8 cellular contexts compared by ENCODE assay signal in the genomic region with DNA sequence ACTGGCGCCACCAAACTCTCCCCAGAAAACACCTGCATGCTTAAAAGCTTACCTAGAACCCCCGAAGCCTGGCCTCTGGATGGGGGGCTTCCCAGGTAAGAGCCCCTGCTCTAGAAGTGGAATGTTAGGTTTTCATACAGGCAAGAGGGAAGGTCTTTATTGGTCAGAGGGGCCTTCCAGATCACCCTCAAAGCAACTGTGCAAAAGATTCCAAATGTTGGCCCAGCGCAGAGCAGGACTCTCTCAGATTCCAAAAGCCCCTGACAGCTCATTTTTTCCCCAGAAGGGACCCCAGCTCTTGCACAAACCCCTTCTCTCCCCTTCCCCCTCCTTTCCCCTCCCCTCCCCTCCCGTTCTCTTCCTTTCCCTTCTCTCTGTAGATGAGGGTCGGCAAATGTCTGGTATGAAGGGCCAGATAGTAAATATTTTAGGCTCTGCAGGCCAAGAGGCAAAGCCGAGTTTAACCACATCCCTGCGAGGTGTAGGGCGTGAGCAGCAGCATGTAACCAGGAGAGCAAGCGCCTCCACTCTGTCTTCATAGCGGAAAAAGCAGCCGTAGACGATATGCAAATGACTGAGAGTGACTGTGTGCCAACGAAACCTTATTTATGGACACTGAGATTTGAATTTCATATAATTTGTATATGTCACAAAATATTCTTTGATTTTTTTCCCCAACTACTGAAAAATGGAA.
DNase-seq lines count a peak whose midpoint lies in the region; ATAC-seq and TF ChIP-seq lines count a peak whose summit lies in the region.

No MANE protein-coding gene starts in this region.

- intact Hi-C loops in activated CD8-positive, alpha-beta T cell treated with anti-CD3 and anti-CD28 coated beads for 36 hours (cut with micrococcal nuclease) = loop anchor here (10.0 kb wide), 1 partner anchor 111 kb away; no protein-coding TSS in a partner anchor

- no peaks in the 10 kb centered on the region for H3K9me3 Mint-ChIP-seq in activated CD8-positive, alpha-beta T cell treated with anti-CD3 and anti-CD28 coated beads for 36 hours
- H3K9me3 Mint-ChIP-seq in glutamatergic neuron (ENCODE audit: unreplicated experiment) = peaks cover 6% of the 10 kb centered on the region

- peak; percentile 56 for DNase-seq in ELR (ENCODE audit: low read depth)
- peak; percentile 21 for DNase-seq in LHCN-M2 (ENCODE audit: low read depth)
- peak; percentile 84 for DNase-seq in activated CD8-positive, alpha-beta T cell treated with anti-CD3 and anti-CD28 coated beads for 36 hours
- DNase-seq in glutamatergic neuron = peak; percentile 4
- DNase-seq in stimulated activated CD4-positive, alpha-beta T cell treated with anti-CD3 and anti-CD28 coated beads, TNF-alpha, amount 100 ng/mL, for 4 hours (ENCODE audit: low read depth in 3 of 3) = peak in 2 of 3 experiments; percentile 22 to 43
- no peak for DNase-seq in OCI-M1 (lab: John Stamatoyannopoulos, UW)
- DNase-seq in cerebellar nuclear complex (lab: John Stamatoyannopoulos, UW) = no peak

- H3K4me3 Mint-ChIP-seq in activated CD8-positive, alpha-beta T cell treated with anti-CD3 and anti-CD28 coated beads for 36 hours = peak overlapping the region; percentile 80
- H3K4me3 Mint-ChIP-seq in glutamatergic neuron (ENCODE audit: unreplicated experiment) = no peak overlapping the region

- POLR2A ChIA-PET in activated CD8-positive, alpha-beta T cell treated with anti-CD3 and anti-CD28 coated beads for 36 hours (lab: Charles Lee) = interaction anchor here (0.7 to 2.5 kb wide), 11 partner anchors 10 to 191 kb away, joined by 3 to 14 read pairs (median 4); no protein-coding TSS in a partner anchor

- peaks cover 78% of the 10 kb centered on the region for H3K4me1 Mint-ChIP-seq in activated CD8-positive, alpha-beta T cell treated with anti-CD3 and anti-CD28 coated beads for 36 hours (ENCODE audit: low read depth)
- H3K4me1 Mint-ChIP-seq in glutamatergic neuron (ENCODE audit: low read depth, unreplicated experiment) = peaks cover 22% of the 10 kb centered on the region

- ATAC-seq in GM21528 (IDR thresholded peaks at IDR 0.05; ENCODE audit: low FRiP score, unreplicated experiment) = peak; percentile 77
- peak; percentile 73 for ATAC-seq in activated CD8-positive, alpha-beta T cell treated with anti-CD3 and anti-CD28 coated beads for 36 hours

- H3K27ac Mint-ChIP-seq in activated CD8-positive, alpha-beta T cell treated with anti-CD3 and anti-CD28 coated beads for 36 hours = peak overlapping the region; percentile 96
- no peak overlapping the region for H3K27ac Mint-ChIP-seq in glutamatergic neuron (ENCODE audit: unreplicated experiment)

- no peaks in the 10 kb centered on the region for H3K27me3 Mint-ChIP-seq in activated CD8-positive, alpha-beta T cell treated with anti-CD3 and anti-CD28 coated beads for 36 hours
- H3K27me3 Mint-ChIP-seq in glutamatergic neuron (ENCODE audit: unreplicated experiment) = peaks cover 6% of the 10 kb centered on the region

- H3K36me3 Mint-ChIP-seq in activated CD8-positive, alpha-beta T cell treated with anti-CD3 and anti-CD28 coated beads for 36 hours (ENCODE audit: low read depth) = no peaks in the 10 kb centered on the region
- no peaks in the 10 kb centered on the region for H3K36me3 Mint-ChIP-seq in glutamatergic neuron (ENCODE audit: unreplicated experiment)

- no peak for TF ChIP-seq CTCF in activated CD8-positive, alpha-beta T cell treated with anti-CD3 and anti-CD28 coated beads for 36 hours (IDR thresholded peaks at IDR 0.05)
- no peak for TF ChIP-seq CTCF in glutamatergic neuron (IDR thresholded peaks at IDR 0.05; ENCODE audit: partially characterized antibody, unreplicated experiment)

- CTCF ChIA-PET in activated CD8-positive, alpha-beta T cell treated with anti-CD3 and anti-CD28 coated beads for 36 hours (lab: Charles Lee) = interaction anchor here (0.8 to 3.1 kb wide), 4 partner anchors 10 to 108 kb away, joined by 3 to 10 read pairs (median 5); no protein-coding TSS in a partner anchor

Comparison
In these comparisons a context has a peak if more than half of its experiments do, and no peak if none do; other contexts are left out.
1. DNase-seq: peak in ELR (single experiment), LHCN-M2 (single experiment), activated CD8-positive, alpha-beta T cell treated with anti-CD3 and anti-CD28 coated beads for 36 hours (single experiment), glutamatergic neuron (single experiment) and stimulated activated CD4-positive, alpha-beta T cell treated with anti-CD3 and anti-CD28 coated beads, TNF-alpha, amount 100 ng/mL, for 4 hours (2 of 3); none in OCI-M1 (single experiment) and cerebellar nuclear complex (0 of 2).